In genomic region chr7:100271716-100272537, GRCh38 we compare ENCODE assay signal across 1 cellular context.
TF ChIP-seq lines count a peak whose summit lies in the region.

No MANE protein-coding gene starts in this region.

TF ChIP-seq in HEK293, 187 proteins besides CTCF, POLR2A, EP300 and RAD21 (continued from another document):
- TF ChIP-seq ZNF26 (tag by site-specific recombination; IDR thresholded peaks at IDR 0.05) (no peak), ZNF37A (tag by site-specific recombination; IDR thresholded peaks at IDR 0.05) (no peak), IKZF3 (tag by site-specific recombination; IDR thresholded peaks at IDR 0.05) (no peak)
